In genomic region chr5:143170104-143170503, GRCh38 we compare ENCODE assay signal across 19 cellular contexts.
A peak's percentile ranks its signal among the peaks of the same experiment; 100 is the strongest.
DNase-seq lines count a peak whose midpoint lies in the region; ATAC-seq, FAIRE-seq and TF ChIP-seq lines count a peak whose summit lies in the region.
"Had no signal": no experiment of that assay in that cellular context is flagged by ENCODE, and none has a peak within 500 bp of the region (broad histone marks: within the 10 kb centered on the region; RNA-seq: fewer than 3 reads in every experiment).

No MANE protein-coding gene starts in this region.

- H3K9me3 Mint-ChIP-seq in central memory CD8-positive, alpha-beta T cell, result no peaks in the 10 kb centered on the region
- H3K9me3 Mint-ChIP-seq in natural killer cell treated with Interleukin-12 subunit alpha and Interleukin-12 subunit beta and Interleukin-15 and Interleukin-18, amount 100 ng/mL, for 72 hours, result no peaks in the 10 kb centered on the region
- H3K9me3 Mint-ChIP-seq: CD8-positive, alpha-beta T cell; HFFc6 had no signal

- H4K20me1 ChIP-seq in MM.1S (ENCODE audit: insufficient read depth, low read length), result no peaks in the 10 kb centered on the region
- H4K20me1 ChIP-seq: BLaER1 had no signal

- FAIRE-seq in RCC 7860 (lab: Jason Lieb, UNC), result no peak
- FAIRE-seq: GM12878 had no signal

- no peak overlapping the region for H3K4me2 ChIP-seq in MM.1S (ENCODE audit: low read depth, low read length)
- H3K4me2 ChIP-seq: BLaER1 had no signal

- in situ Hi-C loops in G401 (cut with HindIII; ENCODE audit: low sequenced_read_pairs), result no loop called here

- H3K36me3 Mint-ChIP-seq in central memory CD8-positive, alpha-beta T cell (ENCODE audit: insufficient read depth), result peaks cover 10% of the 10 kb centered on the region
- peaks cover 11% of the 10 kb centered on the region for H3K36me3 Mint-ChIP-seq in natural killer cell treated with Interleukin-12 subunit alpha and Interleukin-12 subunit beta and Interleukin-15 and Interleukin-18, amount 100 ng/mL, for 72 hours

- H3K4me3 ChIP-seq in MM.1S (ENCODE audit: low read length) (no peak overlapping the region), psoas muscle (no peak overlapping the region)
- H3K4me3 ChIP-seq: BLaER1, GM12878 had no signal

- no peak overlapping the region for H3K4me3 Mint-ChIP-seq in central memory CD8-positive, alpha-beta T cell
- no peak overlapping the region for H3K4me3 Mint-ChIP-seq in natural killer cell treated with Interleukin-12 subunit alpha and Interleukin-12 subunit beta and Interleukin-15 and Interleukin-18, amount 100 ng/mL, for 72 hours
- H3K4me3 Mint-ChIP-seq: CD14-positive monocyte; CD8-positive, alpha-beta T cell; HFFc6 had no signal

- H3K27ac ChIP-seq in MM.1S (ENCODE audit: low read length) (0 out of 2 replicates have a peak overlapping the region, but pooled peaks have one; percentile 54), psoas muscle (peak overlapping the region; percentile 85)
- H3K27ac ChIP-seq: BLaER1 had no signal

- H3K27ac Mint-ChIP-seq in central memory CD8-positive, alpha-beta T cell (ENCODE audit: low read depth), result peak overlapping the region; percentile 13
- peak overlapping the region in 1 of 2 donors; percentile 54 for H3K27ac Mint-ChIP-seq in natural killer cell treated with Interleukin-12 subunit alpha and Interleukin-12 subunit beta and Interleukin-15 and Interleukin-18, amount 100 ng/mL, for 72 hours
- H3K27ac Mint-ChIP-seq: CD8-positive, alpha-beta T cell; HFFc6 had no signal

- peaks cover 10% of the 10 kb centered on the region; the same call in 1 of the 2 replicates for H3F3A ChIP-seq in MM.1S (ENCODE audit: insufficient read depth, low read length)

- H2AFZ ChIP-seq in MM.1S (ENCODE audit: low read length), result no peak overlapping the region

- 61 to 82% (median 74%) methylated on average over 3 of the region's 3 CpGs for WGBS in psoas muscle, 3 donors

- H3K9me3 ChIP-seq in MM.1S (replicated peaks; ENCODE audit: insufficient read depth, low read length) (no peaks in the 10 kb centered on the region), psoas muscle (no peaks in the 10 kb centered on the region)
- H3K9me3 ChIP-seq: BLaER1 had no signal

- H3K9ac ChIP-seq in MM.1S (ENCODE audit: low read length), result no peak overlapping the region
- H3K9ac ChIP-seq: BLaER1 had no signal

- no peak for ATAC-seq in central memory CD8-positive, alpha-beta T cell (replicated peaks; ENCODE audit: extremely low read depth, poor library complexity, severe bottlenecking)
- peak in 1 of 4 donors; percentile 13 for ATAC-seq in psoas muscle
- ATAC-seq in natural killer cell treated with Interleukin-12 subunit alpha and Interleukin-12 subunit beta and Interleukin-15 and Interleukin-18, amount 100 ng/mL, for 72 hours, result no peak
- ATAC-seq: CD8-positive, alpha-beta T cell; GM12878; HCT116 had no signal

- TF ChIP-seq CTCF in MM.1S (IDR thresholded peaks at IDR 0.05; ENCODE audit: low read length) (no peak), psoas muscle (IDR thresholded peaks at IDR 0.05) (no peak)

- no peaks in the 10 kb centered on the region for H3K9me2 ChIP-seq in MM.1S (replicated peaks; ENCODE audit: insufficient read depth, low read length)

- H3K36me3 ChIP-seq in MM.1S (replicated peaks; ENCODE audit: insufficient read depth, low read length), result no peaks in the 10 kb centered on the region
- H3K36me3 ChIP-seq in psoas muscle (ENCODE audit: insufficient read depth in 1 of 2, low read depth in 1 of 2), result no peaks in the 10 kb centered on the region
- H3K36me3 ChIP-seq: BLaER1 had no signal

- H3K79me2 ChIP-seq in MM.1S (ENCODE audit: low read length), result no peaks in the 10 kb centered on the region

- peak; percentile 31 for DNase-seq in G401 (ENCODE audit: low spot score)
- DNase-seq in MM.1S, result no peak
- DNase-seq in central memory CD8-positive, alpha-beta T cell (ENCODE audit: low spot score in 2 of 2), result no peak
- no peak for DNase-seq in psoas muscle
- DNase-seq in NCI-H2196 (lab: John Stamatoyannopoulos, UW; ENCODE audit: unreplicated experiment), result no peak
- no peak for DNase-seq in NCI-H1092 treated with DMSO at 0.1 percent for 48 hours (lab: John Stamatoyannopoulos, UW)
- DNase-seq in RCC 7860 (ENCODE audit: low spot score), result no peak
- DNase-seq in natural killer cell treated with Interleukin-12 subunit alpha and Interleukin-12 subunit beta and Interleukin-15 and Interleukin-18, amount 100 ng/mL, for 72 hours (ENCODE audit: low spot score), result no peak
- DNase-seq: 8988T; Calu3; CD8-positive, alpha-beta T cell; DMS79 treated with DMSO at 0.1 percent for 48 hours; GOT3; H7; HFFc6 had no signal

- peaks cover 18% of the 10 kb centered on the region for H3K4me1 Mint-ChIP-seq in central memory CD8-positive, alpha-beta T cell
- H3K4me1 Mint-ChIP-seq in natural killer cell treated with Interleukin-12 subunit alpha and Interleukin-12 subunit beta and Interleukin-15 and Interleukin-18, amount 100 ng/mL, for 72 hours (ENCODE audit: low read depth in 2 of 2), result peaks cover 18 to 45% of the 10 kb centered on the region in 2 donors

- no peaks in the 10 kb centered on the region for H3K27me3 ChIP-seq in MM.1S (replicated peaks; ENCODE audit: insufficient read depth, low read length)
- no peaks in the 10 kb centered on the region for H3K27me3 ChIP-seq in psoas muscle (ENCODE audit: insufficient read depth in 3 of 3, low read length in 2 of 3)
- H3K27me3 ChIP-seq: BLaER1 had no signal

- intact Hi-C loops in psoas muscle (cut with DNase I), result loop anchor here in 1 of 2 donors (5.0 kb wide), 1 partner anchor 33 kb away; no protein-coding TSS in a partner anchor

- no peaks in the 10 kb centered on the region for H3K27me3 Mint-ChIP-seq in central memory CD8-positive, alpha-beta T cell
- H3K27me3 Mint-ChIP-seq in natural killer cell treated with Interleukin-12 subunit alpha and Interleukin-12 subunit beta and Interleukin-15 and Interleukin-18, amount 100 ng/mL, for 72 hours, result no peaks in the 10 kb centered on the region

- H3K4me1 ChIP-seq in MM.1S (ENCODE audit: low read length), result peaks cover 32% of the 10 kb centered on the region
- no peaks in the 10 kb centered on the region for H3K4me1 ChIP-seq in psoas muscle
